ENCODE assay signal across 8 cellular contexts in the genomic region with DNA sequence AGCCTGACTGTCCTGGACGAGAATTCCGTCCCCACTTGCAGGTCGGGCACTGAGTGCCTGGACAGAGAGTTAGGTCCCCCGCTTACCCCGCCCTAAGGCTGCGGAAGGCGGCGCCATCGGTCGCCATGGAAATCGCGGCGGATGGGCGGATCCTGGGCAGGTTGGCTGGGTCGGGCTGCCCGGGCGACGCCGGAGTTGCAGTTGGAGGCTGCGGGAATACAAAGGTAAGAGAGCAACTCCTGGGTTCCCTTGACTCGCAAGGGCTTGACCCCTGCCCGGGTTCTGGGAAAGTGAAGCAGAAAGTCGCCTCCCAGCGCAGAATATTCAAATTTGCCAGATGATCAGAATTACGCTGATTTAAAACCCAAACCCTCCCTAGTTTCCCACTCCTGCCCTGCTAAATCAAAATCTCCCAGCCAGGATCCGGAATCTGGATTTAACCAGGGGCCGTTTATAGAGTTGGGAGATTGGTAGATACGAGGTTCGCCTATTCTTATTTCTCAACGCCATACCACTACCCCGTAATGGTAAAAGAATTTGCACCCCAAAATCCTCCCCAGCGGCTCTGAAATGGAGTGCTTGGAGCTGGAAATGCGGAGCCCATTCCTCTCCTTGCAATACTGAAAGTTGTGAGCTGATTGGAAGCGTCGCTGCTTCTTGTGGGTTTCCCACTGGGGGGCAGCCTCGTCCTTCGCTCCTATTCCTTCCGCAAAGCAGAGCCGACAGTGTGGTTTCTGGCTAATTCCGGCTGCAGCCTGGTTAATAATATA.
DNase-seq lines count a peak whose midpoint lies in the region; ATAC-seq, FAIRE-seq and TF ChIP-seq lines count a peak whose summit lies in the region.

No MANE protein-coding gene starts in this region.

- H3K27me3 Mint-ChIP-seq in stimulated activated naive B cell treated with anti-CD40 and anti-IgM and Interleukin-4, amounts not matched to agents 10 μg/mL and 1 μg/mL and 100 μg/mL, for 72 hours: peaks cover 30 to 48% of the 10 kb centered on the region in 2 donors

- TF ChIP-seq POLR2A in lower leg skin (IDR thresholded peaks at IDR 0.05): no peak

- H3K4me3 ChIP-seq in SJSA1 (peak overlapping the region; percentile 44), lower leg skin (ENCODE audit: low read depth, poor library complexity, severe bottlenecking) (peak overlapping the region; percentile 23)

- peaks cover 0 to 2% of the 10 kb centered on the region in 2 donors for H3K36me3 Mint-ChIP-seq in stimulated activated naive B cell treated with anti-CD40 and anti-IgM and Interleukin-4, amounts not matched to agents 10 μg/mL and 1 μg/mL and 100 μg/mL, for 72 hours

- H3K4me1 ChIP-seq in SJSA1 (replicated peaks): peaks cover 8% of the 10 kb centered on the region

- intact Hi-C loops in lower leg skin (cut with DNase I; ENCODE audit: low total_unique reads): no loop called here

- H3K4me3 Mint-ChIP-seq in stimulated activated naive B cell treated with anti-CD40 and anti-IgM and Interleukin-4, amounts not matched to agents 10 μg/mL and 1 μg/mL and 100 μg/mL, for 72 hours: peak overlapping the region; percentile 80 to 87

- peak; percentile 48 for FAIRE-seq in endometrium (lab: Jason Lieb, UNC)

- H3K27ac Mint-ChIP-seq in stimulated activated naive B cell treated with anti-CD40 and anti-IgM and Interleukin-4, amounts not matched to agents 10 μg/mL and 1 μg/mL and 100 μg/mL, for 72 hours: peak overlapping the region; percentile 14

- peaks cover 8 to 20% of the 10 kb centered on the region in 2 donors for H3K9me3 Mint-ChIP-seq in stimulated activated naive B cell treated with anti-CD40 and anti-IgM and Interleukin-4, amounts not matched to agents 10 μg/mL and 1 μg/mL and 100 μg/mL, for 72 hours

- H3K27me3 ChIP-seq in SJSA1 (replicated peaks): no peaks in the 10 kb centered on the region

- H3K27ac ChIP-seq in SJSA1: no peak overlapping the region

- peaks cover 3 to 10% of the 10 kb centered on the region in 2 donors for H3K4me1 Mint-ChIP-seq in stimulated activated naive B cell treated with anti-CD40 and anti-IgM and Interleukin-4, amounts not matched to agents 10 μg/mL and 1 μg/mL and 100 μg/mL, for 72 hours

- H3K9me3 ChIP-seq in SJSA1 (replicated peaks): no peaks in the 10 kb centered on the region

- 0 to 4% methylated on average over 35 to 40 of the region's 40 CpGs for WGBS in lower leg skin, 2 donors

- ATAC-seq in GM19043 (IDR thresholded peaks at IDR 0.05; ENCODE audit: low read depth, unreplicated experiment): peak; percentile 44
- ATAC-seq in stimulated activated naive B cell treated with anti-CD40 and anti-IgM and Interleukin-4, amounts not matched to agents 10 μg/mL and 1 μg/mL and 100 μg/mL, for 72 hours (replicated peaks): peak; percentile 29 to 68

- TF ChIP-seq CTCF in lower leg skin (IDR thresholded peaks at IDR 0.05): no peak

- H3K36me3 ChIP-seq in SJSA1: no peaks in the 10 kb centered on the region

- peak in 11 of 14 donors; percentile 4 to 63 (median 32) for DNase-seq in C1 segment of cervical spinal cord (lab: John Stamatoyannopoulos, UW)
- DNase-seq in LoVo (ENCODE audit: low spot score): peak; percentile 70
- peak; percentile 67 to 75 for DNase-seq in SJSA1 (ENCODE audit: low read depth in 1 of 2, low spot score in 2 of 2)
- DNase-seq in lower leg skin (ENCODE audit: low spot score in 2 of 2): peak; percentile 68 to 89
- DNase-seq in stimulated activated naive B cell treated with anti-CD40 and anti-IgM and Interleukin-4, amounts not matched to agents 10 μg/mL and 1 μg/mL and 100 μg/mL, for 72 hours: no peak
- DNase-seq in stimulated activated naive CD4-positive, alpha-beta T cell (lab: John Stamatoyannopoulos, UW): no peak

Comparison
In these comparisons a context has a peak if more than half of its experiments do, and no peak if none do; other contexts are left out.
1. DNase-seq: peak in C1 segment of cervical spinal cord (11 of 14), LoVo (single experiment), SJSA1 (2 of 2) and lower leg skin (2 of 2); none in stimulated activated naive B cell treated with anti-CD40 and anti-IgM and Interleukin-4, amounts not matched to agents 10 μg/mL and 1 μg/mL and 100 μg/mL, for 72 hours (single experiment) and stimulated activated naive CD4-positive, alpha-beta T cell (0 of 6).